ENCODE assay signal across 9 cellular contexts in genomic region chr12:9669534-9669933, GRCh38. TPM values are rescaled to one million over a fixed set of nuclear protein-coding genes. Genes with fewer than 3 reads are reported as not detected.
DNase-seq lines count a peak whose midpoint lies in the region; ATAC-seq and TF ChIP-seq lines count a peak whose summit lies in the region.
"Had no signal": no experiment of that assay in that cellular context is flagged by ENCODE, and none has a peak within 500 bp of the region (broad histone marks: within the 10 kb centered on the region; RNA-seq: fewer than 3 reads in every experiment).

A gene with protein sequence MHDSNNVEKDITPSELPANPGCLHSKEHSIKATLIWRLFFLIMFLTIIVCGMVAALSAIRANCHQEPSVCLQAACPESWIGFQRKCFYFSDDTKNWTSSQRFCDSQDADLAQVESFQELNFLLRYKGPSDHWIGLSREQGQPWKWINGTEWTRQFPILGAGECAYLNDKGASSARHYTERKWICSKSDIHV (plus strand): TSS chr12:9669713. CDS start chr12:9669735, 22 bp downstream.

- WGBS in mammary epithelial cell (ENCODE audit: low coverage, missing lambda C conversion rate), result 99% methylated on average over 4 of the region's 4 CpGs
- 50 to 85% methylated on average over 4 of the region's 4 CpGs for WGBS in sigmoid colon, 2 donors

- no peaks in the 10 kb centered on the region for H4K20me1 ChIP-seq in mammary epithelial cell (ENCODE audit: insufficient read depth, low read length)

- no peaks in the 10 kb centered on the region for H3K9me3 Mint-ChIP-seq in activated naive CD4-positive, alpha-beta T cell treated with anti-CD3 and anti-CD28 coated beads, Interleukin-2, amount 10 ng/mL, durations not matched to agents 7 days and 5 days
- peaks cover 5% of the 10 kb centered on the region for H3K9me3 Mint-ChIP-seq in type B pancreatic cell

- no peak within 1 kb of the TSS for H3K9ac ChIP-seq in mammary epithelial cell (ENCODE audit: insufficient read depth, low read length)

- TF ChIP-seq CTCF in breast epithelium (IDR thresholded peaks at IDR 0.05) (no peak), mammary epithelial cell (conservative IDR thresholded peaks at IDR 0.05 in 1 of 2, IDR thresholded peaks at IDR 0.05 in 1 of 2; ENCODE audit: extremely low read depth in 1 of 2, insufficient read depth in 1 of 2, low read depth in 1 of 2, low read length in 2 of 2) (no peak), type B pancreatic cell (conservative IDR thresholded peaks at IDR 0.05) (no peak), sigmoid colon (IDR thresholded peaks at IDR 0.05) (no peak)

- H3K4me3 Mint-ChIP-seq in activated naive CD4-positive, alpha-beta T cell treated with anti-CD3 and anti-CD28 coated beads, Interleukin-2, amount 10 ng/mL, durations not matched to agents 7 days and 5 days, result peak within 1 kb of the TSS; percentile 82
- H3K4me3 Mint-ChIP-seq in type B pancreatic cell, result no peak within 1 kb of the TSS

- TF ChIP-seq EP300 in sigmoid colon (IDR thresholded peaks at IDR 0.05), result no peak

- H3K36me3 Mint-ChIP-seq in activated naive CD4-positive, alpha-beta T cell treated with anti-CD3 and anti-CD28 coated beads, Interleukin-2, amount 10 ng/mL, durations not matched to agents 7 days and 5 days, result peaks cover 75% of the 10 kb centered on the region
- H3K36me3 Mint-ChIP-seq in type B pancreatic cell, result peaks cover 42% of the 10 kb centered on the region

- H3K36me3 ChIP-seq in breast epithelium (no peaks in the 10 kb centered on the region), mammary epithelial cell (ENCODE audit: insufficient read depth, low read length) (no peaks in the 10 kb centered on the region), sigmoid colon (peaks cover 0 to 9% (median 0%) of the 10 kb centered on the region in 4 donors)

- peak; percentile 33 for ATAC-seq in HG03175 (IDR thresholded peaks at IDR 0.05; ENCODE audit: unreplicated experiment)
- ATAC-seq: Panc1 had no signal

- dilution Hi-C loops in mammary epithelial cell (cut with HindIII; ENCODE audit: low sequenced_read_pairs), result no loop called here

- H3K4me1 ChIP-seq in breast epithelium (peaks cover 0 to 7% of the 10 kb centered on the region in 2 donors), mammary epithelial cell (ENCODE audit: insufficient read depth, low read length) (peaks cover 19% of the 10 kb centered on the region), sigmoid colon (peaks cover 0 to 32% (median 9%) of the 10 kb centered on the region in 4 donors)

- peak within 1 kb of the TSS; percentile 95 for H3K27ac Mint-ChIP-seq in activated naive CD4-positive, alpha-beta T cell treated with anti-CD3 and anti-CD28 coated beads, Interleukin-2, amount 10 ng/mL, durations not matched to agents 7 days and 5 days
- no peak within 1 kb of the TSS for H3K27ac Mint-ChIP-seq in type B pancreatic cell

- H3K9me3 ChIP-seq in breast epithelium (no peaks in the 10 kb centered on the region), mammary epithelial cell (replicated peaks; ENCODE audit: insufficient read depth, low read length) (no peaks in the 10 kb centered on the region), sigmoid colon (no peaks in the 10 kb centered on the region)

- DNase-seq in breast epithelium (ENCODE audit: low spot score in 2 of 2), result no peak
- DNase-seq in mammary epithelial cell, result no peak
- peak; percentile 59 for DNase-seq in activated naive CD4-positive, alpha-beta T cell treated with anti-CD3 and anti-CD28 coated beads, Interleukin-2, amount 10 ng/mL, durations not matched to agents 7 days and 5 days
- DNase-seq in type B pancreatic cell (ENCODE audit: extremely low spot score, unreplicated experiment), result no peak
- no peak for DNase-seq in sigmoid colon
- no peak for DNase-seq in Ammon's horn (ENCODE audit: low spot score)
- no peak for DNase-seq in AG20443 (ENCODE audit: low spot score)

- TF ChIP-seq POLR2A in breast epithelium (IDR thresholded peaks at IDR 0.05) (no peak), sigmoid colon (IDR thresholded peaks at IDR 0.05) (no peak)

- peaks cover 51% of the 10 kb centered on the region for H3K4me1 Mint-ChIP-seq in activated naive CD4-positive, alpha-beta T cell treated with anti-CD3 and anti-CD28 coated beads, Interleukin-2, amount 10 ng/mL, durations not matched to agents 7 days and 5 days
- no peaks in the 10 kb centered on the region for H3K4me1 Mint-ChIP-seq in type B pancreatic cell (ENCODE audit: unreplicated experiment)

- BruUV-seq in mammary epithelial cell (replicated peaks; lab: Mats Ljungman, UMichigan), result no TSS peak

- CTCF ChIA-PET in mammary epithelial cell (lab: Charles Lee; ENCODE audit: low non-redundant PET), result no interaction called here
- CTCF ChIA-PET in activated naive CD4-positive, alpha-beta T cell treated with anti-CD3 and anti-CD28 coated beads, Interleukin-2, amount 10 ng/mL, durations not matched to agents 7 days and 5 days (lab: Charles Lee), result interaction anchor here (0.7 to 3.0 kb wide), 8 partner anchors 12 to 197 kb away, joined by 3 to 12 read pairs (median 6); no protein-coding TSS in a partner anchor

- H3K4me2 ChIP-seq in mammary epithelial cell (ENCODE audit: insufficient read depth, low read depth, low read length), result no peak within 1 kb of the TSS

- H3K27me3 ChIP-seq in breast epithelium (no peaks in the 10 kb centered on the region), mammary epithelial cell (ENCODE audit: insufficient read depth, low read length) (no peaks in the 10 kb centered on the region), sigmoid colon (no peaks in the 10 kb centered on the region)

- no peak within 1 kb of the TSS for H3K4me3 ChIP-seq in breast epithelium
- H3K4me3 ChIP-seq in mammary epithelial cell (replicated peaks in 1 of 3; ENCODE audit: insufficient read depth in 1 of 3, low read depth in 2 of 3, low read length in 3 of 3), result no peak within 1 kb of the TSS
- no peak within 1 kb of the TSS for H3K4me3 ChIP-seq in sigmoid colon

- H3K27me3 Mint-ChIP-seq in activated naive CD4-positive, alpha-beta T cell treated with anti-CD3 and anti-CD28 coated beads, Interleukin-2, amount 10 ng/mL, durations not matched to agents 7 days and 5 days, result no peaks in the 10 kb centered on the region
- no peaks in the 10 kb centered on the region for H3K27me3 Mint-ChIP-seq in type B pancreatic cell

- no peaks in the 10 kb centered on the region for H3K79me2 ChIP-seq in mammary epithelial cell (ENCODE audit: insufficient read depth, low read length)

- intact Hi-C loops in breast epithelium (cut with DNase I; ENCODE audit: low total_unique reads) (no loop called here), mammary epithelial cell (cut with micrococcal nuclease) (no loop called here), sigmoid colon (cut with DNase I) (no loop called here)

- no peak within 1 kb of the TSS for H2AFZ ChIP-seq in mammary epithelial cell (ENCODE audit: low read depth, low read length)

- H3K27ac ChIP-seq in breast epithelium (no peak within 1 kb of the TSS), mammary epithelial cell (ENCODE audit: insufficient read depth, low read depth, low read length) (no peak within 1 kb of the TSS), sigmoid colon (peak within 1 kb of the TSS in 1 of 4 donors; percentile 35)

- in situ Hi-C loops in mammary epithelial cell (cut with MboI; ENCODE audit: low sequenced_read_pairs in 2 of 2), result no loop called here

RNA-seq across cellular contexts. Expression of the gene that starts here (rescaled TPM):
- total RNA-seq in breast epithelium (10 to 100 TPM; 10.9 to 30.1 (median 23.9) TPM), mammary epithelial cell (1 to 10 TPM; 3.8 to 4.6 TPM), type B pancreatic cell (ENCODE audit: low replicate concordance) (9.2 and 10.3 TPM in 2 replicates), sigmoid colon (10 to 100 TPM in 1 of 4 donors, 1 to 10 TPM in 3; 6.4 to 18.6 (median 8.8) TPM)
- polyA plus RNA-seq in mammary epithelial cell (0.57 TPM), sigmoid colon (10 to 100 TPM in 1 of 3 donors, 1 to 10 TPM in 1, under 1 TPM in 1; 0.69 to 24.0 (median 1.2) TPM)
- 0.21 TPM for polyA minus RNA-seq in mammary epithelial cell
